14 cellular contexts compared by ENCODE assay signal in genomic region chrX:94400488-94400887, GRCh38.
DNase-seq lines count a peak whose midpoint lies in the region; ATAC-seq, FAIRE-seq and TF ChIP-seq lines count a peak whose summit lies in the region.
"Had no signal": no experiment of that assay in that cellular context is flagged by ENCODE, and none has a peak within 500 bp of the region (broad histone marks: within the 10 kb centered on the region; RNA-seq: fewer than 3 reads in every experiment).

No MANE protein-coding gene starts in this region.

- H3K9ac ChIP-seq in H9 (ENCODE audit: extremely low read depth, insufficient read length, low read length) (no peak overlapping the region), HepG2 (ENCODE audit: insufficient read depth, low read depth, low read length) (no peak overlapping the region)
- H3K9ac ChIP-seq: KMS-11 had no signal

- WGBS in H9 (ENCODE audit: extremely low coverage, insufficient read length, low lambda C conversion rate) = no CpG with 5 or more reads among the region's 2 CpGs
- WGBS in HepG2 (ENCODE audit: low lambda C conversion rate) = 0% methylated on average over 1 of the region's 2 CpGs

- H2BK15ac ChIP-seq in H9 (ENCODE audit: low read depth, low read length) = no peak overlapping the region

- H4K91ac ChIP-seq in H9 (ENCODE audit: insufficient read length, low read depth, low read length) = peak overlapping the region; percentile 71

- H3K36me3 Mint-ChIP-seq in H9 (ENCODE audit: insufficient read depth in 1 of 3, low read depth in 3 of 3) = peaks cover 12 to 57% (median 49%) of the 10 kb centered on the region in 3 experiments

- no peak overlapping the region for H2BK120ac ChIP-seq in H9 (ENCODE audit: low read depth, low read length, poor library complexity, severe bottlenecking)

- no peak for TF ChIP-seq POLR2A in HepG2 (IDR thresholded peaks at IDR 0.05; ENCODE audit: insufficient read depth in 1 of 2, low read depth in 2 of 2, low read length in 2 of 2)

- FAIRE-seq in HepG2 (lab: Jason Lieb, UNC) = no peak

- H2AK5ac ChIP-seq in H9 (ENCODE audit: insufficient read length, low read length) = no peak overlapping the region

- H3K4me3 Mint-ChIP-seq in H9 = no peak overlapping the region
- H3K4me3 Mint-ChIP-seq: activated B cell treated with CpG ODN at 0.5 μM for 24 hours had no signal

- POLR2A ChIA-PET in HepG2 (lab: Yijun Ruan, JAX) = no interaction called here

- H2AFZ ChIP-seq in H9 (ENCODE audit: low read length) (no peak overlapping the region), HepG2 (ENCODE audit: low read length) (no peak overlapping the region)

- H3K4me2 ChIP-seq in H9 (ENCODE audit: insufficient read depth, insufficient read length, low read length) = no peak overlapping the region
- no peak overlapping the region for H3K4me2 ChIP-seq in HepG2 (ENCODE audit: low read depth, low read length)
- H3K4me2 ChIP-seq: KMS-11 had no signal

- no peaks in the 10 kb centered on the region for H3K27me3 Mint-ChIP-seq in H9 (ENCODE audit: low read depth)
- H3K27me3 Mint-ChIP-seq: activated B cell treated with CpG ODN at 0.5 μM for 24 hours had no signal

- no peak overlapping the region for H3K27ac ChIP-seq in H9 (ENCODE audit: insufficient read length, low read depth, low read length)
- H3K27ac ChIP-seq in HepG2 (ENCODE audit: extremely low read length, insufficient read depth, low read length) = no peak overlapping the region
- H3K27ac ChIP-seq in coronary artery = no peak overlapping the region
- H3K27ac ChIP-seq: KMS-11 had no signal

- H2BK20ac ChIP-seq in H9 (ENCODE audit: low read depth, low read length, poor library complexity, severe bottlenecking) = no peak overlapping the region

- no peak overlapping the region for H3K56ac ChIP-seq in H9 (ENCODE audit: insufficient read length, low read depth, low read length)

- peak overlapping the region in 2 of 3 experiments; percentile 15 to 98; a peak in 2 of 7 replicates for H3K27ac Mint-ChIP-seq in H9
- H3K27ac Mint-ChIP-seq: activated B cell treated with CpG ODN at 0.5 μM for 24 hours had no signal

- intact Hi-C loops in HepG2 (cut with micrococcal nuclease; ENCODE audit: unreplicated experiment) = no loop called here

- CTCF ChIA-PET in HepG2 (lab: Yijun Ruan, JAX; ENCODE audit: low intra/inter-chr PET ratio, low total read pairs) = no interaction called here

- H3K36me3 ChIP-seq in HepG2 (replicated peaks in 1 of 2; ENCODE audit: control insufficient read depth in 1 of 2, insufficient read depth in 2 of 2, low read length in 2 of 2) = no peaks in the 10 kb centered on the region

- H4K5ac ChIP-seq in H9 (ENCODE audit: insufficient read length, low read depth, low read length) = no peak overlapping the region

- H2BK5ac ChIP-seq in H9 (ENCODE audit: insufficient read length, low read length) = no peak overlapping the region

- H3K23me2 ChIP-seq in H9 (ENCODE audit: insufficient read length, low read depth, low read length, poor library complexity, severe bottlenecking) = no peaks in the 10 kb centered on the region

- no peaks in the 10 kb centered on the region for H3K27me3 ChIP-seq in H9 (ENCODE audit: insufficient read depth, low read length)
- no peaks in the 10 kb centered on the region for H3K27me3 ChIP-seq in HepG2 (ENCODE audit: control insufficient read depth in 1 of 2, insufficient read depth in 2 of 2, low read length in 2 of 2)

- H3K79me2 ChIP-seq in H9 (ENCODE audit: insufficient read depth, low read length) = no peaks in the 10 kb centered on the region
- no peaks in the 10 kb centered on the region for H3K79me2 ChIP-seq in HepG2 (ENCODE audit: insufficient read depth, low read length)

- no peak for TF ChIP-seq CTCF in H9 (conservative IDR thresholded peaks at IDR 0.05)
- TF ChIP-seq CTCF in HepG2 (CRISPR knock-in tag; IDR thresholded peaks at IDR 0.05) = no peak
- no peak for TF ChIP-seq CTCF in coronary artery (IDR thresholded peaks at IDR 0.05)

- H4K20me1 ChIP-seq in H9 (ENCODE audit: control insufficient read depth, insufficient read depth, insufficient read length) (no peaks in the 10 kb centered on the region), HepG2 (ENCODE audit: insufficient read depth, low read length) (no peaks in the 10 kb centered on the region)

- peak overlapping the region; percentile 65 for H2BK12ac ChIP-seq in H9 (ENCODE audit: insufficient read length, low read depth, low read length)

- H3K9me3 ChIP-seq in H9 (ENCODE audit: control insufficient read depth, low read depth, low read length) (no peaks in the 10 kb centered on the region), HepG2 (ENCODE audit: low read length) (no peaks in the 10 kb centered on the region)

- TF ChIP-seq RAD21 in HepG2 (CRISPR knock-in tag; IDR thresholded peaks at IDR 0.05) = no peak

- no peak overlapping the region for H3K23ac ChIP-seq in H9 (ENCODE audit: insufficient read length, low read depth, low read length)

- TF ChIP-seq EP300 in HepG2 (IDR thresholded peaks at IDR 0.05; ENCODE audit: low read depth in 2 of 2, low read length in 2 of 2) (no peak), HepG2 (CRISPR knock-in tag; IDR thresholded peaks at IDR 0.05; ENCODE audit: borderline replicate concordance) (no peak)

- peak; percentile 81 for ATAC-seq in GM18861 (IDR thresholded peaks at IDR 0.05; ENCODE audit: unreplicated experiment)
- no peak for ATAC-seq in HepG2
- ATAC-seq: Panc1 had no signal

- H3K4me3 ChIP-seq in HepG2 (replicated peaks in 1 of 3; ENCODE audit: insufficient read depth in 1 of 3, low read depth in 2 of 3, low read length in 3 of 3) (no peak overlapping the region), coronary artery (no peak overlapping the region)

- no TSS peak for BruUV-seq in HepG2 (replicated peaks; lab: Mats Ljungman, UMichigan)

- H4K8ac ChIP-seq in H9 (replicated peaks; ENCODE audit: insufficient read length, low read depth, low read length) = no peak overlapping the region

- peaks cover 30% of the 10 kb centered on the region in 2 experiments for H3K9me3 Mint-ChIP-seq in H9

- DNase-seq in H9 = peak; percentile 71
- DNase-seq in HT-29 (ENCODE audit: low spot score) = peak; percentile 31
- DNase-seq in HepG2 (ENCODE audit: low spot score) = peak; percentile 0
- DNase-seq in stimulated activated CD4-positive, alpha-beta T cell treated with anti-CD3 and anti-CD28 coated beads, Interleukin-1b, Interleukin-23, amount 100 ng/mL, for 48 hours = no peak
- DNase-seq in NCI-H1105 treated with DMSO at 0.1 percent for 48 hours (lab: John Stamatoyannopoulos, UW) = no peak
- no peak for DNase-seq in coronary artery (ENCODE audit: low spot score)
- DNase-seq in NCI-H128 (lab: John Stamatoyannopoulos, UW; ENCODE audit: unreplicated experiment) = no peak
- DNase-seq: activated B cell treated with CpG ODN at 0.5 μM for 24 hours, activated gamma-delta T cell, Calu3, dermis blood vessel endothelial cell had no signal

- in situ Hi-C loops in HepG2 (cut with HindIII; ENCODE audit: extremely low pct_ligation_motif_present, low pct_unique_long_range_greater_than_20kb) = no loop called here

- H3K14ac ChIP-seq in H9 (ENCODE audit: insufficient read depth, low read length) = peak overlapping the region; percentile 67; the same call in 1 of the 2 replicates

- H3K4me1 ChIP-seq in H9 (ENCODE audit: insufficient read depth, low read length) (no peaks in the 10 kb centered on the region), HepG2 (ENCODE audit: insufficient read depth, low read length) (no peaks in the 10 kb centered on the region)

- H3K4me1 Mint-ChIP-seq in H9 = peaks cover 0 to 10% of the 10 kb centered on the region in 2 experiments; a peak in 3 of 4 replicates
- H3K4me1 Mint-ChIP-seq: activated B cell treated with CpG ODN at 0.5 μM for 24 hours had no signal

- H3K79me1 ChIP-seq in H9 (ENCODE audit: insufficient read depth, low read depth, low read length, poor library complexity, severe bottlenecking) = no peaks in the 10 kb centered on the region

- no peak overlapping the region for H3T11ph ChIP-seq in H9 (ENCODE audit: low read length)

- no peak overlapping the region; the same call in 1 of the 2 replicates for H3K4ac ChIP-seq in H9 (ENCODE audit: low read depth, low read length)

- peak overlapping the region; percentile 37 for H3K18ac ChIP-seq in H9 (ENCODE audit: insufficient read length, low read depth, low read length)

TF ChIP-seq in HepG2, 621 proteins besides CTCF, POLR2A, EP300 and RAD21:
- TF ChIP-seq CCDC6 (CRISPR knock-in tag; IDR thresholded peaks at IDR 0.05) (no peak), SP140L (CRISPR knock-in tag; IDR thresholded peaks at IDR 0.05; ENCODE audit: borderline replicate concordance) (no peak), FOSL2 (CRISPR knock-in tag; IDR thresholded peaks at IDR 0.05) (peak; percentile 27; the same call in 1 of the 2 replicates), ZNF605 (CRISPR knock-in tag; IDR thresholded peaks at IDR 0.05) (no peak)

Comparison
In these comparisons a context has a peak if more than half of its experiments do, and no peak if none do; other contexts are left out.
1. DNase-seq: peak in H9 (single experiment), HT-29 (single experiment) and HepG2 (single experiment); none in stimulated activated CD4-positive, alpha-beta T cell treated with anti-CD3 and anti-CD28 coated beads, Interleukin-1b, Interleukin-23, amount 100 ng/mL, for 48 hours (single experiment), NCI-H1105 treated with DMSO at 0.1 percent for 48 hours (single experiment), coronary artery (single experiment) and NCI-H128 (single experiment).